ENCODE assay signal across 32 cellular contexts in the genomic region with DNA sequence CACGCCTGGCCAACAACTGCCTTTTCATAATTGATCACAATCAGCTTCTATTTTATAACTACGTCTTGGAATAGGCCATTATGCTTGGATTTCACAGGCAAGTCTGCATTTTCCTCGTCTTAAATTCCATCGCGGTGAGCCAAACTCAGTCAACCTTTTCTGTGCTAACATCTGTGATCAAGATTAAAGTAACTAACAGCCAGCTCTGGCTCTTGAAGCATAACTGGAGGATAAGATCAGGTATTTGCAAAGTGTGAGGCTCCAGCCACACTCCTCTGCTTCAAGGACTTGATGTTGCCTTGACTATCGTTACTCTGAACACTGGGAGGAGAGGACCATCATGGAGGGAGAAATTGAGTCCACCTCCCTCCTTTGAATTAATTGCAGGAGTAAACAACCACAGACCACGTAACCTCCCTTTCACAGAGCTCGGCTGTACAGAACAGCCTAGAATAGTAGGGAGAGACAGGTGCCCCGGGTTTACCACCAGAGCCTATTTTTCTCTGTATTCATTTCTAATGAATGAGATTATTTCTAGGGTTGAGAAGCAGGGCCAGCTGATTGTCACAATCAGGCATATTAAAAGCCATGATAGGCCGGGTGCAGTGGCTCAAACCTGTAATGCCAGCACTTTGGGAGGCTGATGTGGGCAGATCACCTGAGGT.
A peak's percentile ranks its signal among the peaks of the same experiment; 100 is the strongest.
DNase-seq lines count a peak whose midpoint lies in the region; ATAC-seq and TF ChIP-seq lines count a peak whose summit lies in the region.
"Had no signal": no experiment of that assay in that cellular context is flagged by ENCODE, and none has a peak within 500 bp of the region (broad histone marks: within the 10 kb centered on the region; RNA-seq: fewer than 3 reads in every experiment).

No MANE protein-coding gene starts in this region.

- peaks cover 6 to 15% of the 10 kb centered on the region in 2 donors for H3K36me3 Mint-ChIP-seq in stimulated activated naive B cell treated with anti-CD40 and anti-IgM and Interleukin-4, amounts not matched to agents 10 μg/mL and 1 μg/mL and 100 μg/mL, for 72 hours
- H3K36me3 Mint-ChIP-seq: CD4-positive, alpha-beta memory T cell had no signal

- H3K4me1 Mint-ChIP-seq in stimulated activated naive B cell treated with anti-CD40 and anti-IgM and Interleukin-4, amounts not matched to agents 10 μg/mL and 1 μg/mL and 100 μg/mL, for 72 hours: peaks cover 22 to 57% of the 10 kb centered on the region in 2 donors

- H3K9me3 ChIP-seq in adipocyte (ENCODE audit: control insufficient read depth, low read length) (no peaks in the 10 kb centered on the region), ovary (no peaks in the 10 kb centered on the region)
- H3K9me3 ChIP-seq: gastrocnemius medialis, MG63 had no signal

- TF ChIP-seq CTCF in ovary (IDR thresholded peaks at IDR 0.05): no peak

- no peak overlapping the region for H3K9ac ChIP-seq in adipocyte (ENCODE audit: low read length)

- H3K36me3 ChIP-seq in adipocyte (ENCODE audit: control insufficient read depth, insufficient read depth, low read length, severe bottlenecking): no peaks in the 10 kb centered on the region
- no peaks in the 10 kb centered on the region for H3K36me3 ChIP-seq in ovary
- H3K36me3 ChIP-seq: gastrocnemius medialis, MG63 had no signal

- DNase-seq in Caki2 (ENCODE audit: low read depth) (peak; percentile 67), adipocyte (ENCODE audit: low read depth) (peak; percentile 6), myocyte (ENCODE audit: low read depth) (peak; percentile 73), NCI-H748 treated with DMSO at 0.1 percent for 48 hours (lab: John Stamatoyannopoulos, UW) (no peak), ovary (no peak)
- DNase-seq in stimulated activated naive B cell treated with anti-CD40 and anti-IgM and Interleukin-4, amounts not matched to agents 10 μg/mL and 1 μg/mL and 100 μg/mL, for 72 hours: no peak
- no peak for DNase-seq in stimulated activated CD4-positive, alpha-beta T cell treated with anti-CD3 and anti-CD28 coated beads, Interleukin-4, amount 100 ng/mL, for 24 hours
- DNase-seq: activated CD4-positive, alpha-beta T cell treated with anti-CD3 and anti-CD28 coated beads for 1 hour; activated CD8-positive, alpha-beta T cell treated with anti-CD3 and anti-CD28 coated beads, Interleukin-2, amount 10 ng/mL, durations not matched to agents 7 days and 5 days; activated naive CD4-positive, alpha-beta T cell treated with anti-CD3 and anti-CD28 coated beads, Interleukin-2, amount 50 U/mL, for 16 hours; AML-193; amniotic stem cell; CD4-positive, alpha-beta memory T cell; dorsolateral prefrontal cortex; gastrocnemius medialis; HFFc6; hippocampal formation; KG1; MG63; NCI-H1105 treated with DMSO at 0.1 percent for 48 hours; NCI-H1930; NCI-H524 treated with DMSO at 0.1 percent for 48 hours; PC-9; Right ventricle myocardium superior; T-helper 2 cell had no signal

- ATAC-seq in stimulated activated naive B cell treated with anti-CD40 and anti-IgM and Interleukin-4, amounts not matched to agents 10 μg/mL and 1 μg/mL and 100 μg/mL, for 72 hours (replicated peaks): no peak
- no peak for ATAC-seq in HG03039 (IDR thresholded peaks at IDR 0.05; ENCODE audit: unreplicated experiment)
- ATAC-seq: activated CD8-positive, alpha-beta T cell treated with anti-CD3 and anti-CD28 coated beads, Interleukin-2, amount 10 ng/mL, durations not matched to agents 7 days and 5 days; activated T-helper 17 cell treated with anti-CD3 and anti-CD28 coated beads, Interleukin-2, amount 50 U/mL, for 72 hours; gastrocnemius medialis; left lobe of liver; SK-N-SH treated with all-trans-retinoic acid at 6 μM for 48 hours; stimulated activated memory B cell treated with anti-CD40 and anti-IgM and Interleukin-4, amounts not matched to agents 10 μg/mL and 1 μg/mL and 100 μg/mL, for 72 hours had no signal

- no peaks in the 10 kb centered on the region for H3K9me3 Mint-ChIP-seq in stimulated activated naive B cell treated with anti-CD40 and anti-IgM and Interleukin-4, amounts not matched to agents 10 μg/mL and 1 μg/mL and 100 μg/mL, for 72 hours
- H3K9me3 Mint-ChIP-seq: activated T-helper 17 cell treated with anti-CD3 and anti-CD28 coated beads, Interleukin-2, amount 50 U/mL, for 72 hours; CD4-positive, alpha-beta memory T cell; HFFc6; memory B cell; stimulated activated memory B cell treated with anti-CD40 and anti-IgM and Interleukin-4, amounts not matched to agents 10 μg/mL and 1 μg/mL and 100 μg/mL, for 72 hours had no signal

- H3K4me1 ChIP-seq in adipocyte (ENCODE audit: control insufficient read depth, insufficient read depth, low read length): peaks cover 39% of the 10 kb centered on the region
- H3K4me1 ChIP-seq in ovary (ENCODE audit: insufficient read depth): no peaks in the 10 kb centered on the region

- H3K27me3 ChIP-seq in adipocyte (replicated peaks; ENCODE audit: control insufficient read depth, insufficient read depth, low read length) (no peaks in the 10 kb centered on the region), ovary (no peaks in the 10 kb centered on the region)
- H3K27me3 ChIP-seq: dorsolateral prefrontal cortex, gastrocnemius medialis, MG63 had no signal

- TF ChIP-seq POLR2A in ovary (IDR thresholded peaks at IDR 0.05): no peak

- H3K27ac Mint-ChIP-seq in stimulated activated naive B cell treated with anti-CD40 and anti-IgM and Interleukin-4, amounts not matched to agents 10 μg/mL and 1 μg/mL and 100 μg/mL, for 72 hours: peak overlapping the region; percentile 49
- H3K27ac Mint-ChIP-seq: activated CD8-positive, alpha-beta T cell treated with anti-CD3 and anti-CD28 coated beads, Interleukin-2, amount 10 ng/mL, durations not matched to agents 7 days and 5 days; activated T-helper 17 cell treated with anti-CD3 and anti-CD28 coated beads, Interleukin-2, amount 50 U/mL, for 72 hours; HFFc6; memory B cell; stimulated activated memory B cell treated with anti-CD40 and anti-IgM and Interleukin-4, amounts not matched to agents 10 μg/mL and 1 μg/mL and 100 μg/mL, for 72 hours had no signal

- WGBS in ovary, 3 donors: 92 to 96% (median 94%) methylated on average over 10 of the region's 10 CpGs

- H3K27me3 Mint-ChIP-seq in stimulated activated naive B cell treated with anti-CD40 and anti-IgM and Interleukin-4, amounts not matched to agents 10 μg/mL and 1 μg/mL and 100 μg/mL, for 72 hours: no peaks in the 10 kb centered on the region
- H3K27me3 Mint-ChIP-seq: activated T-helper 17 cell treated with anti-CD3 and anti-CD28 coated beads, Interleukin-2, amount 50 U/mL, for 72 hours; CD4-positive, alpha-beta memory T cell; memory B cell; stimulated activated memory B cell treated with anti-CD40 and anti-IgM and Interleukin-4, amounts not matched to agents 10 μg/mL and 1 μg/mL and 100 μg/mL, for 72 hours had no signal

- no peak overlapping the region for H3K4me3 ChIP-seq in adipocyte (ENCODE audit: low read length)
- H3K4me3 ChIP-seq in ovary: no peak overlapping the region
- H3K4me3 ChIP-seq: gastrocnemius medialis, MG63, PC-9 had no signal

- no peak overlapping the region for H3K4me3 Mint-ChIP-seq in stimulated activated naive B cell treated with anti-CD40 and anti-IgM and Interleukin-4, amounts not matched to agents 10 μg/mL and 1 μg/mL and 100 μg/mL, for 72 hours
- H3K4me3 Mint-ChIP-seq: activated CD8-positive, alpha-beta T cell treated with anti-CD3 and anti-CD28 coated beads, Interleukin-2, amount 10 ng/mL, durations not matched to agents 7 days and 5 days; activated T-helper 17 cell treated with anti-CD3 and anti-CD28 coated beads, Interleukin-2, amount 50 U/mL, for 72 hours; CD4-positive, alpha-beta memory T cell; HFFc6; memory B cell; stimulated activated memory B cell treated with anti-CD40 and anti-IgM and Interleukin-4, amounts not matched to agents 10 μg/mL and 1 μg/mL and 100 μg/mL, for 72 hours had no signal

- intact Hi-C loops in ovary (cut with DNase I): no loop called here

- H3K27ac ChIP-seq in ovary: no peak overlapping the region
- H3K27ac ChIP-seq: HL-60, PC-9 had no signal

- in situ Hi-C loops in Caki2 (cut with HindIII; ENCODE audit: low pct_unique_long_range_greater_than_20kb, low sequenced_read_pairs): no loop called here

- TF ChIP-seq EP300 in ovary (IDR thresholded peaks at IDR 0.05): no peak

Comparison
In these comparisons a context has a peak if more than half of its experiments do, and no peak if none do; other contexts are left out.
1. DNase-seq: peak in Caki2 (single experiment), adipocyte (single experiment) and myocyte (single experiment); none in stimulated activated naive B cell treated with anti-CD40 and anti-IgM and Interleukin-4, amounts not matched to agents 10 μg/mL and 1 μg/mL and 100 μg/mL, for 72 hours (single experiment), stimulated activated CD4-positive, alpha-beta T cell treated with anti-CD3 and anti-CD28 coated beads, Interleukin-4, amount 100 ng/mL, for 24 hours (single experiment), NCI-H748 treated with DMSO at 0.1 percent for 48 hours (single experiment) and ovary (0 of 5).